In the genomic region with DNA sequence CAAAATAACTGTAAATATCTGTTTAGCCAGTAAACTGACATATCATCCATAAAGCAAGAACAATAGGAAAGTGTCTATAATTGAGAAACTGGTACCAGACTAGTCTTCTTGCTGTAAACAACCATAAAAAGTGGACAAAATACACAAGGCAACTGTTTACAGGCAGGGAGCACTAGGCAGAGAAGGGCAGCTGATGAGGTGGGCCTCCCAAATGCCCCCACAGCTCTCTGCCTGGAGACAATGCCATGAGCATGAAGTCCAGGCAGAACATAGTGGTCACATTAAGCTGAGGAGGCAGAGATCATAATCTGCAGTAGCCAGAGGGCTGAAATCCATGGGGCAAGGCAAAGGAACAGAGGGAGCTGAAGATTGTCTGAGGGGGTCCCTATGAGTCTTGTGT, we compare ENCODE assay signal across 1 cellular context.
TF ChIP-seq lines count a peak whose summit lies in the region.

No MANE protein-coding gene starts in this region.

TF ChIP-seq in K562, 482 proteins besides CTCF, POLR2A, EP300 and RAD21:
- TF ChIP-seq RERE (CRISPR knock-in tag; IDR thresholded peaks at IDR 0.05; ENCODE audit: borderline replicate concordance), result no peak
- TF ChIP-seq E2F5 (CRISPR knock-in tag; IDR thresholded peaks at IDR 0.05), result peak; percentile 64; the same call in 1 of the 2 replicates
- TF ChIP-seq CBFB (CRISPR knock-in tag; IDR thresholded peaks at IDR 0.05), result no peak
- TF ChIP-seq, protein P1, sequence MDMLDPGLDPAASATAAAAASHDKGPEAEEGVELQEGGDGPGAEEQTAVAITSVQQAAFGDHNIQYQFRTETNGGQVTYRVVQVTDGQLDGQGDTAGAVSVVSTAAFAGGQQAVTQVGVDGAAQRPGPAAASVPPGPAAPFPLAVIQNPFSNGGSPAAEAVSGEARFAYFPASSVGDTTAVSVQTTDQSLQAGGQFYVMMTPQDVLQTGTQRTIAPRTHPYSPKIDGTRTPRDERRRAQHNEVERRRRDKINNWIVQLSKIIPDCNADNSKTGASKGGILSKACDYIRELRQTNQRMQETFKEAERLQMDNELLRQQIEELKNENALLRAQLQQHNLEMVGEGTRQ (CRISPR knock-in tag; IDR thresholded peaks at IDR 0.05), result no peak
- TF ChIP-seq, protein P2, sequence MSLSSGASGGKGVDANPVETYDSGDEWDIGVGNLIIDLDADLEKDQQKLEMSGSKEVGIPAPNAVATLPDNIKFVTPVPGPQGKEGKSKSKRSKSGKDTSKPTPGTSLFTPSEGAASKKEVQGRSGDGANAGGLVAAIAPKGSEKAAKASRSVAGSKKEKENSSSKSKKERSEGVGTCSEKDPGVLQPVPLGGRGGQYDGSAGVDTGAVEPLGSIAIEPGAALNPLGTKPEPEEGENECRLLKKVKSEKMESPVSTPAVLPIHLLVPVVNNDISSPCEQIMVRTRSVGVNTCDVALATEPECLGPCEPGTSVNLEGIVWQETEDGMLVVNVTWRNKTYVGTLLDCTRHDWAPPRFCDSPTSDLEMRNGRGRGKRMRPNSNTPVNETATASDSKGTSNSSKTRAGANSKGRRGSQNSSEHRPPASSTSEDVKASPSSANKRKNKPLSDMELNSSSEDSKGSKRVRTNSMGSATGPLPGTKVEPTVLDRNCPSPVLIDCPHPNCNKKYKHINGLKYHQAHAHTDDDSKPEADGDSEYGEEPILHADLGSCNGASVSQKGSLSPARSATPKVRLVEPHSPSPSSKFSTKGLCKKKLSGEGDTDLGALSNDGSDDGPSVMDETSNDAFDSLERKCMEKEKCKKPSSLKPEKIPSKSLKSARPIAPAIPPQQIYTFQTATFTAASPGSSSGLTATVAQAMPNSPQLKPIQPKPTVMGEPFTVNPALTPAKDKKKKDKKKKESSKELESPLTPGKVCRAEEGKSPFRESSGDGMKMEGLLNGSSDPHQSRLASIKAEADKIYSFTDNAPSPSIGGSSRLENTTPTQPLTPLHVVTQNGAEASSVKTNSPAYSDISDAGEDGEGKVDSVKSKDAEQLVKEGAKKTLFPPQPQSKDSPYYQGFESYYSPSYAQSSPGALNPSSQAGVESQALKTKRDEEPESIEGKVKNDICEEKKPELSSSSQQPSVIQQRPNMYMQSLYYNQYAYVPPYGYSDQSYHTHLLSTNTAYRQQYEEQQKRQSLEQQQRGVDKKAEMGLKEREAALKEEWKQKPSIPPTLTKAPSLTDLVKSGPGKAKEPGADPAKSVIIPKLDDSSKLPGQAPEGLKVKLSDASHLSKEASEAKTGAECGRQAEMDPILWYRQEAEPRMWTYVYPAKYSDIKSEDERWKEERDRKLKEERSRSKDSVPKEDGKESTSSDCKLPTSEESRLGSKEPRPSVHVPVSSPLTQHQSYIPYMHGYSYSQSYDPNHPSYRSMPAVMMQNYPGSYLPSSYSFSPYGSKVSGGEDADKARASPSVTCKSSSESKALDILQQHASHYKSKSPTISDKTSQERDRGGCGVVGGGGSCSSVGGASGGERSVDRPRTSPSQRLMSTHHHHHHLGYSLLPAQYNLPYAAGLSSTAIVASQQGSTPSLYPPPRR (CRISPR knock-in tag; IDR thresholded peaks at IDR 0.05; ENCODE audit: borderline replicate concordance), result peak; percentile 65; the same call in 1 of the 2 replicates
- TF ChIP-seq HNRNPK (IDR thresholded peaks at IDR 0.05; ENCODE audit: low read depth, low read length, poor library complexity, severe bottlenecking), result no peak
- TF ChIP-seq, protein P3, sequence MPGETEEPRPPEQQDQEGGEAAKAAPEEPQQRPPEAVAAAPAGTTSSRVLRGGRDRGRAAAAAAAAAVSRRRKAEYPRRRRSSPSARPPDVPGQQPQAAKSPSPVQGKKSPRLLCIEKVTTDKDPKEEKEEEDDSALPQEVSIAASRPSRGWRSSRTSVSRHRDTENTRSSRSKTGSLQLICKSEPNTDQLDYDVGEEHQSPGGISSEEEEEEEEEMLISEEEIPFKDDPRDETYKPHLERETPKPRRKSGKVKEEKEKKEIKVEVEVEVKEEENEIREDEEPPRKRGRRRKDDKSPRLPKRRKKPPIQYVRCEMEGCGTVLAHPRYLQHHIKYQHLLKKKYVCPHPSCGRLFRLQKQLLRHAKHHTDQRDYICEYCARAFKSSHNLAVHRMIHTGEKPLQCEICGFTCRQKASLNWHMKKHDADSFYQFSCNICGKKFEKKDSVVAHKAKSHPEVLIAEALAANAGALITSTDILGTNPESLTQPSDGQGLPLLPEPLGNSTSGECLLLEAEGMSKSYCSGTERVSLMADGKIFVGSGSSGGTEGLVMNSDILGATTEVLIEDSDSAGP (CRISPR knock-in tag; IDR thresholded peaks at IDR 0.05), result 0 out of 2 replicates have a peak, but pooled peaks have one; percentile 36
- TF ChIP-seq, protein P4, sequence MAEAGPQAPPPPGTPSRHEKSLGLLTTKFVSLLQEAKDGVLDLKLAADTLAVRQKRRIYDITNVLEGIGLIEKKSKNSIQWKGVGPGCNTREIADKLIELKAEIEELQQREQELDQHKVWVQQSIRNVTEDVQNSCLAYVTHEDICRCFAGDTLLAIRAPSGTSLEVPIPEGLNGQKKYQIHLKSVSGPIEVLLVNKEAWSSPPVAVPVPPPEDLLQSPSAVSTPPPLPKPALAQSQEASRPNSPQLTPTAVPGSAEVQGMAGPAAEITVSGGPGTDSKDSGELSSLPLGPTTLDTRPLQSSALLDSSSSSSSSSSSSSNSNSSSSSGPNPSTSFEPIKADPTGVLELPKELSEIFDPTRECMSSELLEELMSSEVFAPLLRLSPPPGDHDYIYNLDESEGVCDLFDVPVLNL (CRISPR knock-in tag; IDR thresholded peaks at IDR 0.05; ENCODE audit: low read depth), result 0 out of 2 replicates have a peak, but pooled peaks have one; percentile 45
- no peak for TF ChIP-seq NFIX (CRISPR knock-in tag; IDR thresholded peaks at IDR 0.05; ENCODE audit: low read depth)
- TF ChIP-seq GATA2 (CRISPR knock-in tag; IDR thresholded peaks at IDR 0.05), result peak; percentile 32; the same call in 1 of the 2 replicates
TF ChIP-seq in K562: peak in this region for 5.
